19 cellular contexts compared by ENCODE assay signal in genomic region chr7:48964074-48964473, GRCh38. TPM values are rescaled to one million over a fixed set of nuclear protein-coding genes. Genes with fewer than 3 reads are reported as not detected.
DNase-seq lines count a peak whose midpoint lies in the region; ATAC-seq and TF ChIP-seq lines count a peak whose summit lies in the region.
"Had no signal": no experiment of that assay in that cellular context is flagged by ENCODE, and none has a peak within 500 bp of the region (broad histone marks: within the 10 kb centered on the region; RNA-seq: fewer than 3 reads in every experiment).

No MANE protein-coding gene starts in this region.

- H3K27ac ChIP-seq in neural progenitor cell = no peak overlapping the region
- H3K27ac ChIP-seq: KMS-11 had no signal

- no peak overlapping the region for H2AFZ ChIP-seq in neural progenitor cell (replicated peaks)

- peaks cover 13% of the 10 kb centered on the region for H3K4me1 Mint-ChIP-seq in neural progenitor cell
- H3K4me1 Mint-ChIP-seq: activated CD4-positive, alpha-beta T cell treated with anti-CD3 and anti-CD28 coated beads, Interleukin-2, amount 10 ng/mL, durations not matched to agents 7 days and 5 days; stimulated activated memory B cell treated with anti-CD40 and anti-IgM and Interleukin-4, amounts not matched to agents 10 μg/mL and 1 μg/mL and 100 μg/mL, for 72 hours had no signal

- DNase-seq in Ammon's horn (ENCODE audit: low spot score) = peak; percentile 73
- peak; percentile 5 for DNase-seq in NCI-H226
- DNase-seq in astrocyte of the hippocampus (ENCODE audit: low read depth, low spot score) = peak; percentile 17
- peak; percentile 90 for DNase-seq in medulla oblongata (ENCODE audit: extremely low spot score)
- DNase-seq in dermis blood vessel endothelial cell = no peak
- DNase-seq in EL = no peak
- no peak for DNase-seq in neural progenitor cell (ENCODE audit: low spot score)
- DNase-seq: activated CD4-positive, alpha-beta T cell treated with anti-CD3 and anti-CD28 coated beads, Interleukin-2, amount 10 ng/mL, durations not matched to agents 7 days and 5 days; activated T-cell treated with anti-CD3 and anti-CD28 coated beads, Interleukin-2, amount 50 U/mL, for 4 hours; COR-L47; cortex of kidney; mammary epithelial cell; NCI-H146; NCI-H510A treated with DMSO at 0.1 percent for 48 hours; T-helper 2 cell had no signal

- no peaks in the 10 kb centered on the region for H3K36me3 ChIP-seq in neural progenitor cell

- no peaks in the 10 kb centered on the region for H3K27me3 Mint-ChIP-seq in neural progenitor cell (ENCODE audit: insufficient read depth, low read depth)
- H3K27me3 Mint-ChIP-seq: activated CD4-positive, alpha-beta T cell treated with anti-CD3 and anti-CD28 coated beads, Interleukin-2, amount 10 ng/mL, durations not matched to agents 7 days and 5 days; stimulated activated memory B cell treated with anti-CD40 and anti-IgM and Interleukin-4, amounts not matched to agents 10 μg/mL and 1 μg/mL and 100 μg/mL, for 72 hours had no signal

- TF ChIP-seq CTCF in neural progenitor cell (IDR thresholded peaks at IDR 0.05) = no peak

- H4K20me1 ChIP-seq in neural progenitor cell (ENCODE audit: low read depth) = no peaks in the 10 kb centered on the region

- no peak overlapping the region for H3K4me2 ChIP-seq in neural progenitor cell
- H3K4me2 ChIP-seq: KMS-11 had no signal

- no peak for ATAC-seq in HG02885 (IDR thresholded peaks at IDR 0.05; ENCODE audit: poor library complexity, unreplicated experiment)
- ATAC-seq: activated T-cell treated with anti-CD3 and anti-CD28 coated beads, Interleukin-2, amount 50 U/mL, for 4 hours; stimulated activated memory B cell treated with anti-CD40 and anti-IgM and Interleukin-4, amounts not matched to agents 10 μg/mL and 1 μg/mL and 100 μg/mL, for 72 hours had no signal

- H3K9me3 ChIP-seq in neural progenitor cell (ENCODE audit: low read depth) = no peaks in the 10 kb centered on the region

- peaks cover 5% of the 10 kb centered on the region for H3K4me1 ChIP-seq in neural progenitor cell

- H3K4me3 ChIP-seq in neural progenitor cell = no peak overlapping the region

- H3K27ac Mint-ChIP-seq in neural progenitor cell = no peak overlapping the region
- H3K27ac Mint-ChIP-seq: activated CD4-positive, alpha-beta T cell treated with anti-CD3 and anti-CD28 coated beads, Interleukin-2, amount 10 ng/mL, durations not matched to agents 7 days and 5 days; stimulated activated memory B cell treated with anti-CD40 and anti-IgM and Interleukin-4, amounts not matched to agents 10 μg/mL and 1 μg/mL and 100 μg/mL, for 72 hours had no signal

- H3F3A ChIP-seq in neural progenitor cell (ENCODE audit: low read depth) = no peaks in the 10 kb centered on the region

- H3K79me2 ChIP-seq in neural progenitor cell (ENCODE audit: low read depth) = no peaks in the 10 kb centered on the region

- no peak overlapping the region for H3K4me3 Mint-ChIP-seq in neural progenitor cell
- H3K4me3 Mint-ChIP-seq: activated CD4-positive, alpha-beta T cell treated with anti-CD3 and anti-CD28 coated beads, Interleukin-2, amount 10 ng/mL, durations not matched to agents 7 days and 5 days; activated T-cell treated with anti-CD3 and anti-CD28 coated beads, Interleukin-2, amount 50 U/mL, for 4 hours; stimulated activated memory B cell treated with anti-CD40 and anti-IgM and Interleukin-4, amounts not matched to agents 10 μg/mL and 1 μg/mL and 100 μg/mL, for 72 hours had no signal

- no peaks in the 10 kb centered on the region for H3K9me3 Mint-ChIP-seq in neural progenitor cell
- H3K9me3 Mint-ChIP-seq: activated CD4-positive, alpha-beta T cell treated with anti-CD3 and anti-CD28 coated beads, Interleukin-2, amount 10 ng/mL, durations not matched to agents 7 days and 5 days had no signal

- no peaks in the 10 kb centered on the region for H3K36me3 Mint-ChIP-seq in neural progenitor cell
- H3K36me3 Mint-ChIP-seq: stimulated activated memory B cell treated with anti-CD40 and anti-IgM and Interleukin-4, amounts not matched to agents 10 μg/mL and 1 μg/mL and 100 μg/mL, for 72 hours had no signal

- H3K9ac ChIP-seq in neural progenitor cell = no peak overlapping the region
- H3K9ac ChIP-seq: KMS-11 had no signal

- H3K27me3 ChIP-seq in neural progenitor cell = no peaks in the 10 kb centered on the region

RNA-seq across cellular contexts. Expression of gene CDC14C, which starts 39.7 kb away (rescaled TPM):
- not detected in 2 replicates for total RNA-seq in dermis blood vessel endothelial cell
- total RNA-seq in neural progenitor cell (ENCODE audit: low replicate concordance) = 0.15 and 0.54 TPM in 2 replicates
- total RNA-seq: activated CD4-positive, alpha-beta T cell treated with anti-CD3 and anti-CD28 coated beads, Interleukin-2, amount 10 ng/mL, durations not matched to agents 7 days and 5 days; activated T-cell treated with anti-CD3 and anti-CD28 coated beads, Interleukin-2, amount 50 U/mL, for 4 hours; skeletal muscle tissue had no signal

Comparison
In these comparisons a context has a peak if more than half of its experiments do, and no peak if none do; other contexts are left out.
1. DNase-seq: peak in Ammon's horn (single experiment), NCI-H226 (single experiment), astrocyte of the hippocampus (single experiment) and medulla oblongata (single experiment); none in dermis blood vessel endothelial cell (single experiment), EL (single experiment) and neural progenitor cell (single experiment).